In genomic region chr21:26851109-26851944, GRCh38 we compare ENCODE assay signal across 18 cellular contexts.
"Had no signal": no experiment of that assay in that cellular context is flagged by ENCODE, and none has a peak within 500 bp of the region (broad histone marks: within the 10 kb centered on the region; RNA-seq: fewer than 3 reads in every experiment).

No MANE protein-coding gene starts in this region.

- H3K27ac Mint-ChIP-seq: activated T-helper 1 cell treated with anti-CD3 and anti-CD28 coated beads, Interleukin-12 subunit alpha, Interleukin-12 subunit beta, Interleukin-2, Interleukin-4 antibody, amounts not matched to agents 30 ng/mL and 10 ng/mL and 1 ng/mL, durations not matched to agents 14 hours and 24 hours and 36 hours; naive B cell; progenitor cell of endocrine pancreas had no signal

- H3K9me3 Mint-ChIP-seq: activated T-helper 1 cell treated with anti-CD3 and anti-CD28 coated beads, Interleukin-12 subunit alpha, Interleukin-12 subunit beta, Interleukin-2, Interleukin-4 antibody, amounts not matched to agents 30 ng/mL and 10 ng/mL and 1 ng/mL, durations not matched to agents 14 hours and 24 hours and 36 hours; naive B cell had no signal

- H3K4me3 ChIP-seq: dorsolateral prefrontal cortex, heart right ventricle, spleen had no signal

- H3K27ac ChIP-seq: foreskin keratinocyte, heart right ventricle, spleen had no signal

- H3K4me3 Mint-ChIP-seq: activated T-helper 1 cell treated with anti-CD3 and anti-CD28 coated beads, Interleukin-12 subunit alpha, Interleukin-12 subunit beta, Interleukin-2, Interleukin-4 antibody, amounts not matched to agents 30 ng/mL and 10 ng/mL and 1 ng/mL, durations not matched to agents 14 hours and 24 hours and 36 hours; naive B cell had no signal

- H3K9me3 ChIP-seq: heart right ventricle, spleen had no signal

- H3K27me3 ChIP-seq: dorsolateral prefrontal cortex, foreskin keratinocyte had no signal

- DNase-seq: activated naive CD4-positive, alpha-beta T cell; aorta; dorsolateral prefrontal cortex; foreskin keratinocyte; heart right ventricle; kidney; left ventricle myocardium superior; midbrain; naive B cell; right cardiac atrium; spleen; stimulated activated CD4-positive, alpha-beta T cell treated with anti-CD3 and anti-CD28 coated beads, Interleukin-1b, Interleukin-23, amount 100 ng/mL, for 48 hours; stimulated activated naive CD4-positive, alpha-beta T cell had no signal

- H3K36me3 Mint-ChIP-seq: naive B cell had no signal

- FAIRE-seq: bronchial epithelial cell, endometrium, kidney, urothelium cell line had no signal

- H3K36me3 ChIP-seq: heart right ventricle, spleen had no signal
